2 cellular contexts compared by ENCODE assay signal in the genomic region with DNA sequence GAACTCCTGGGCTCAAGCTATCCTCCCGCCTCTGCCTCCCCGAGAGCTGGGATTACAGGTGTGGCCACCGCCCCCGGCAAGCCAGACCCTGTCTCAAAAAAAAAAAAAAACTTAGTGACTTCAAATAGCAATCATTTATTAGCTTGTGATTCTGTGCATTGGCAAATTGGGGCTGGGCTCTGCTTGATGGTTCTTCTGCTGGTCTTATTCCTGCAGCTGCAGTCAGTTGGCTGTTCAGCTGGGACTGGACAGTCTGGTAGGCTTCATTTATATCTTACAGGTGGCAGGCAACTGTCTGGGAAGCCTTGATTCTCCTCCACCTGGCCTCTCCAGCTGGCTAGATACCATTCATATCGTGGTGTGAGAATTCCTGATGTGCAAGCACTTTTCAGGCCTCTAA.
TF ChIP-seq lines count a peak whose summit lies in the region.

No MANE protein-coding gene starts in this region.

TF ChIP-seq in A549, 52 proteins besides CTCF, POLR2A, EP300 and RAD21:
- TF ChIP-seq ATOH8 (CRISPR knock-in tag; IDR thresholded peaks at IDR 0.05; ENCODE audit: low read depth) (no peak), TP53 (CRISPR knock-in tag; IDR thresholded peaks at IDR 0.05) (no peak), EHF (CRISPR knock-in tag; IDR thresholded peaks at IDR 0.05) (no peak), NFE2L2 (conservative IDR thresholded peaks at IDR 0.05; ENCODE audit: low read length) (no peak), RFX5 (IDR thresholded peaks at IDR 0.05) (no peak), HOXA7 (CRISPR knock-in tag; IDR thresholded peaks at IDR 0.05) (no peak), CBX2 (IDR thresholded peaks at IDR 0.05; ENCODE audit: borderline replicate concordance, low read depth) (no peak), POLR2AphosphoS2 (conservative IDR thresholded peaks at IDR 0.05; ENCODE audit: low read length) (no peak), MAFK (IDR thresholded peaks at IDR 0.05; ENCODE audit: partially characterized antibody) (peak; percentile 16)

TF ChIP-seq in K562, 482 proteins besides CTCF, POLR2A, EP300 and RAD21:
- TF ChIP-seq ZNF785 (CRISPR knock-in tag; IDR thresholded peaks at IDR 0.05) (no peak), CBFA2T3 (IDR thresholded peaks at IDR 0.05) (0 out of 2 replicates have a peak, but pooled peaks have one; percentile 14)
